ENCODE assay signal across 8 cellular contexts in genomic region chr2:58879834-58880233, GRCh38.
"Had no signal": no experiment of that assay in that cellular context is flagged by ENCODE, and none has a peak within 500 bp of the region (broad histone marks: within the 10 kb centered on the region; RNA-seq: fewer than 3 reads in every experiment).

No MANE protein-coding gene starts in this region.

- ATAC-seq: GM12878 had no signal

- FAIRE-seq: G401.6, GM12878, GM12891, GM12892, GM18507, GM19239 had no signal

- DNase-seq: GDM1, GF-D8 had no signal

- H3K4me3 ChIP-seq: GM12878 had no signal
